1 cellular context compared by ENCODE assay signal in the genomic region with DNA sequence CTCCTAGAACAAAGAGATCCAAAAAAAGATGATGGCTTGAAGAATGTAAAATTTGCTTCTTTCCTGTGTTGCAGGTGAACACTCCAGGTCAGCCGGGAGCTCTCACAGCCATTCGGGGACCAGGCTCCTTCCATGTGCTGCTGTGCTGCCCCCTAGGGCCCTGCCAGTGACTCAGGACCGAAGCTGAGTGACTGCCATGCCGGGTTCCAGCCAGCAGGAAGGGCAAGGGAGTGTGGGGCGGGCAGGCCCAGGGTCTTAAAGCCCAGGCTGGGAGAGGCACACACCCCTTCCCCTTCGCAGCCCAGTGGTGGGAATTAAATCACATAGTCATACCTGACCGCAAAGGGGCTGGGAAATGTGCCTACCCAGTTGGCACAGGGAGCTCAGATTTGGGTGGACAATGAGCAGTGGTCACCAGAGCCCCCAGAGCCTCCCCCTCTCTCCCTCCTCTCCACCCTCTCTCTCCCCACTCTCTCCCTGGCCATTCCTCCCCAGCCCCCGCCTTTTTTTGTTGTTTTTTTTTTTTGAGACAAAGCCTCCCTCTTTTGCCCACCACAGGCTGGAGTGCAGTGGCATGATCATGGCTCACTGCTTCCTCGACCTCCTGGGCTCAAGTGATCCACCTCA.
TF ChIP-seq lines count a peak whose summit lies in the region.

No MANE protein-coding gene starts in this region.

TF ChIP-seq in HepG2, 621 proteins besides CTCF, POLR2A, EP300 and RAD21 (continued from another document and continues in another):
- TF ChIP-seq, protein P1, sequence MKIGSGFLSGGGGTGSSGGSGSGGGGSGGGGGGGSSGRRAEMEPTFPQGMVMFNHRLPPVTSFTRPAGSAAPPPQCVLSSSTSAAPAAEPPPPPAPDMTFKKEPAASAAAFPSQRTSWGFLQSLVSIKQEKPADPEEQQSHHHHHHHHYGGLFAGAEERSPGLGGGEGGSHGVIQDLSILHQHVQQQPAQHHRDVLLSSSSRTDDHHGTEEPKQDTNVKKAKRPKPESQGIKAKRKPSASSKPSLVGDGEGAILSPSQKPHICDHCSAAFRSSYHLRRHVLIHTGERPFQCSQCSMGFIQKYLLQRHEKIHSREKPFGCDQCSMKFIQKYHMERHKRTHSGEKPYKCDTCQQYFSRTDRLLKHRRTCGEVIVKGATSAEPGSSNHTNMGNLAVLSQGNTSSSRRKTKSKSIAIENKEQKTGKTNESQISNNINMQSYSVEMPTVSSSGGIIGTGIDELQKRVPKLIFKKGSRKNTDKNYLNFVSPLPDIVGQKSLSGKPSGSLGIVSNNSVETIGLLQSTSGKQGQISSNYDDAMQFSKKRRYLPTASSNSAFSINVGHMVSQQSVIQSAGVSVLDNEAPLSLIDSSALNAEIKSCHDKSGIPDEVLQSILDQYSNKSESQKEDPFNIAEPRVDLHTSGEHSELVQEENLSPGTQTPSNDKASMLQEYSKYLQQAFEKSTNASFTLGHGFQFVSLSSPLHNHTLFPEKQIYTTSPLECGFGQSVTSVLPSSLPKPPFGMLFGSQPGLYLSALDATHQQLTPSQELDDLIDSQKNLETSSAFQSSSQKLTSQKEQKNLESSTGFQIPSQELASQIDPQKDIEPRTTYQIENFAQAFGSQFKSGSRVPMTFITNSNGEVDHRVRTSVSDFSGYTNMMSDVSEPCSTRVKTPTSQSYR (CRISPR knock-in tag; IDR thresholded peaks at IDR 0.05; ENCODE audit: borderline replicate concordance): peak; percentile 63; the same call in 1 of the 2 replicates
- TF ChIP-seq ZNF7 (CRISPR knock-in tag; IDR thresholded peaks at IDR 0.05) (no peak), REXO4 (CRISPR knock-in tag; IDR thresholded peaks at IDR 0.05; ENCODE audit: borderline replicate concordance) (no peak), REPIN1 (CRISPR knock-in tag; IDR thresholded peaks at IDR 0.05; ENCODE audit: borderline replicate concordance, low read depth) (peak; percentile 89; the same call in 1 of the 2 replicates), FOXO1 (CRISPR knock-in tag; IDR thresholded peaks at IDR 0.05) (peak; percentile 77), ZNF510 (CRISPR knock-in tag; IDR thresholded peaks at IDR 0.05; ENCODE audit: low read depth) (no peak; the same call in 1 of the 2 replicates), AHR (CRISPR knock-in tag; IDR thresholded peaks at IDR 0.05) (0 out of 2 replicates have a peak, but pooled peaks have one; percentile 22), ZNF10 (CRISPR knock-in tag; IDR thresholded peaks at IDR 0.05; ENCODE audit: borderline replicate concordance, low read depth) (no peak), ZNF749 (CRISPR knock-in tag; IDR thresholded peaks at IDR 0.05; ENCODE audit: borderline replicate concordance) (no peak), ZNF160 (CRISPR knock-in tag; IDR thresholded peaks at IDR 0.05) (no peak), ARNT2 (CRISPR knock-in tag; IDR thresholded peaks at IDR 0.05; ENCODE audit: low read depth) (peak; percentile 59; the same call in 1 of the 2 replicates), PTBP1 (IDR thresholded peaks at IDR 0.05; ENCODE audit: low read depth, low read length, poor library complexity, severe bottlenecking) (peak; percentile 52), FOXK2 (IDR thresholded peaks at IDR 0.05) (no peak), FOSL2 (CRISPR knock-in tag; IDR thresholded peaks at IDR 0.05) (peak; percentile 87), PHF20 (CRISPR knock-in tag; IDR thresholded peaks at IDR 0.05) (no peak; the same call in 1 of the 2 replicates), PRPF4 (IDR thresholded peaks at IDR 0.05; ENCODE audit: low read depth, low read length, poor library complexity, severe bottlenecking) (no peak), ZNF709 (CRISPR knock-in tag; IDR thresholded peaks at IDR 0.05) (0 out of 2 replicates have a peak, but pooled peaks have one; percentile 58), SCMH1 (CRISPR knock-in tag; IDR thresholded peaks at IDR 0.05; ENCODE audit: borderline replicate concordance) (no peak), KLF15 (CRISPR knock-in tag; IDR thresholded peaks at IDR 0.05; ENCODE audit: borderline replicate concordance) (no peak), MTF2 (CRISPR knock-in tag; IDR thresholded peaks at IDR 0.05; ENCODE audit: borderline replicate concordance) (no peak), NFYC (CRISPR knock-in tag; IDR thresholded peaks at IDR 0.05) (no peak)
- TF ChIP-seq, protein P2, sequence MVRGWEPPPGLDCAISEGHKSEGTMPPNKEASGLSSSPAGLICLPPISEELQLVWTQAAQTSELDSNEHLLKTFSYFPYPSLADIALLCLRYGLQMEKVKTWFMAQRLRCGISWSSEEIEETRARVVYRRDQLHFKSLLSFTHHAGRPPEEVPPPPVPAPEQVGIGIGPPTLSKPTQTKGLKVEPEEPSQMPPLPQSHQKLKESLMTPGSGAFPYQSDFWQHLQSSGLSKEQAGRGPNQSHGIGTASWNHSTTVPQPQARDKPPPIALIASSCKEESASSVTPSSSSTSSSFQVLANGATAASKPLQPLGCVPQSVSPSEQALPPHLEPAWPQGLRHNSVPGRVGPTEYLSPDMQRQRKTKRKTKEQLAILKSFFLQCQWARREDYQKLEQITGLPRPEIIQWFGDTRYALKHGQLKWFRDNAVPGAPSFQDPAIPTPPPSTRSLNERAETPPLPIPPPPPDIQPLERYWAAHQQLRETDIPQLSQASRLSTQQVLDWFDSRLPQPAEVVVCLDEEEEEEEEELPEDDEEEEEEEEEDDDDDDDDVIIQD (CRISPR knock-in tag; IDR thresholded peaks at IDR 0.05; ENCODE audit: low read depth): peak; percentile 83
- TF ChIP-seq, protein P3, sequence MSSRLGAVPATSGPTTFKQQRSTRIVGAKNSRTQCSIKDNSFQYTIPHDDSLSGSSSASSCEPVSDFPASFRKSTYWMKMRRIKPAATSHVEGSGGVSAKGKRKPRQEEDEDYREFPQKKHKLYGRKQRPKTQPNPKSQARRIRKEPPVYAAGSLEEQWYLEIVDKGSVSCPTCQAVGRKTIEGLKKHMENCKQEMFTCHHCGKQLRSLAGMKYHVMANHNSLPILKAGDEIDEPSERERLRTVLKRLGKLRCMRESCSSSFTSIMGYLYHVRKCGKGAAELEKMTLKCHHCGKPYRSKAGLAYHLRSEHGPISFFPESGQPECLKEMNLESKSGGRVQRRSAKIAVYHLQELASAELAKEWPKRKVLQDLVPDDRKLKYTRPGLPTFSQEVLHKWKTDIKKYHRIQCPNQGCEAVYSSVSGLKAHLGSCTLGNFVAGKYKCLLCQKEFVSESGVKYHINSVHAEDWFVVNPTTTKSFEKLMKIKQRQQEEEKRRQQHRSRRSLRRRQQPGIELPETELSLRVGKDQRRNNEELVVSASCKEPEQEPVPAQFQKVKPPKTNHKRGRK (CRISPR knock-in tag; IDR thresholded peaks at IDR 0.05): no peak
- TF ChIP-seq, protein P4, sequence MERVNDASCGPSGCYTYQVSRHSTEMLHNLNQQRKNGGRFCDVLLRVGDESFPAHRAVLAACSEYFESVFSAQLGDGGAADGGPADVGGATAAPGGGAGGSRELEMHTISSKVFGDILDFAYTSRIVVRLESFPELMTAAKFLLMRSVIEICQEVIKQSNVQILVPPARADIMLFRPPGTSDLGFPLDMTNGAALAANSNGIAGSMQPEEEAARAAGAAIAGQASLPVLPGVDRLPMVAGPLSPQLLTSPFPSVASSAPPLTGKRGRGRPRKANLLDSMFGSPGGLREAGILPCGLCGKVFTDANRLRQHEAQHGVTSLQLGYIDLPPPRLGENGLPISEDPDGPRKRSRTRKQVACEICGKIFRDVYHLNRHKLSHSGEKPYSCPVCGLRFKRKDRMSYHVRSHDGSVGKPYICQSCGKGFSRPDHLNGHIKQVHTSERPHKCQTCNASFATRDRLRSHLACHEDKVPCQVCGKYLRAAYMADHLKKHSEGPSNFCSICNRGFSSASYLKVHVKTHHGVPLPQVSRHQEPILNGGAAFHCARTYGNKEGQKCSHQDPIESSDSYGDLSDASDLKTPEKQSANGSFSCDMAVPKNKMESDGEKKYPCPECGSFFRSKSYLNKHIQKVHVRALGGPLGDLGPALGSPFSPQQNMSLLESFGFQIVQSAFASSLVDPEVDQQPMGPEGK (CRISPR knock-in tag; IDR thresholded peaks at IDR 0.05): peak; percentile 83
- TF ChIP-seq, protein P5, sequence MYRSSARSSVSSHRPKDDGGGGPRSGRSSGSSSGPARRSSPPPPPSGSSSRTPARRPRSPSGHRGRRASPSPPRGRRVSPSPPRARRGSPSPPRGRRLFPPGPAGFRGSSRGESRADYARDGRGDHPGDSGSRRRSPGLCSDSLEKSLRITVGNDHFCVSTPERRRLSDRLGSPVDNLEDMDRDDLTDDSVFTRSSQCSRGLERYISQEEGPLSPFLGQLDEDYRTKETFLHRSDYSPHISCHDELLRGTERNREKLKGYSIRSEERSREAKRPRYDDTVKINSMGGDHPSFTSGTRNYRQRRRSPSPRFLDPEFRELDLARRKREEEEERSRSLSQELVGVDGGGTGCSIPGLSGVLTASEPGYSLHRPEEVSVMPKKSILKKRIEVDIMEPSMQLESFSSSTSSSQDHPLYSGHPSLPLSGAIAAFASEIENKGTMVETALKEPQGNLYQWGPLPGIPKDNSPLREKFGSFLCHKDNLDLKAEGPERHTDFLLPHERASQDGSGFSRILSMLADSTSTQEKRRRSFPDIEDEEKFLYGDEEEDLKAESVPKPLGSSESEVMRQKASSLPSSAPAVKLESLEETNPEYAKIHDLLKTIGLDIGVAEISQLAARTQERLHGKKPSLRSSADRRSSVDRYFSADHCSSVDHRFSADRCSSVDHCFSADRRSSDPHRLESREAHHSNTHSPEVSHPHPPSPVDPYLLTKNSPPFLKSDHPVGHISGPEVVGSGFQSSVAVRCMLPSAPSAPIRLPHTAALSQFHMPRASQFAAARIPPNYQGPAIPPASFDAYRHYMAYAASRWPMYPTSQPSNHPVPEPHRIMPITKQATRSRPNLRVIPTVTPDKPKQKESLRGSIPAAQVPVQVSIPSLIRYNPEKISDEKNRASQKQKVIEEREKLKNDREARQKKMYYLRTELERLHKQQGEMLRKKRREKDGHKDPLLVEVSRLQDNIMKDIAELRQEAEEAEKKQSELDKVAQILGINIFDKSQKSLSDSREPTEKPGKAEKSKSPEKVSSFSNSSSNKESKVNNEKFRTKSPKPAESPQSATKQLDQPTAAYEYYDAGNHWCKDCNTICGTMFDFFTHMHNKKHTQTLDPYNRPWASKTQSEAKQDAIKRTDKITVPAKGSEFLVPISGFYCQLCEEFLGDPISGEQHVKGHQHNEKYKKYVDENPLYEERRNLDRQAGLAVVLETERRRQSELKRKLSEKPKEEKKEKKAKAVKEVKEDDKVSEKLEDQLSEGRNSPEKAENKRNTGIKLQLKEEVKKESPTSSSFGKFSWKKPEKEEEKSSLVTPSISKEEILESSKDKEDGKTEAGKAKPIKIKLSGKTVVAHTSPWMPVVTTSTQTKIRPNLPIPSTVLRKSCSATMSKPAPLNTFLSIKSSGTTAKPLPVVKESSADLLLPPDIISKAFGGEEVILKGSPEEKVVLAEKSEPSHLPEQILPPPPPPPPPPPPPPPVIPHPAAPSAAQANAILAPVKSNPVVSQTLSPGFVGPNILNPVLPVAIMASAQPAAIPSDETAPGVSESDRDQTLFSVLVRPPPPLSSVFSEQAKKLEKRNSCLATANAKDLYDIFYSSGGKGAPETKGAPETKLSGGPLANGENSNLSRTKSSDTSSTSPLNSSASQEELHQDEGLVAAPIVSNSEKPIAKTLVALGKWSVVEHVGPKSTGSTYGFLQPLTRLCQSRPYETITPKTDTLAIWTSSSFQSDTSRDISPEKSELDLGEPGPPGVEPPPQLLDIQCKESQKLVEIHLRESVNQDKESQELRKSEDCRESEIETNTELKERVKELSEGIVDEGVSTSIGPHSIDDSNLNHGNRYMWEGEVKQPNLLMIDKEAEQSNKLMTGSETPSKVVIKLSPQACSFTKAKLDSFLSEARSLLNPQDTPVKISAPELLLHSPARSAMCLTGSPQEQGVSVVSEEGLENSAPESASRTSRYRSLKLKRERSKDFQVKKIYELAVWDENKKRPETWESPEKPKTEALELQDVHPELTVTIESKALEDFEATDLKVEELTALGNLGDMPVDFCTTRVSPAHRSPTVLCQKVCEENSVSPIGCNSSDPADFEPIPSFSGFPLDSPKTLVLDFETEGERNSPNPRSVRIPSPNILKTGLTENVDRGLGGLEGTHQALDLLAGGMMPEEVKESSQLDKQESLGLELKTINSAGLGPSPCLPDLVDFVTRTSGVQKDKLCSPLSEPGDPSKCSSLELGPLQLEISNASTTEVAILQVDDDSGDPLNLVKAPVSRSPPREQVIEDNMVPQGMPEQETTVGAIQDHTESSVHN (CRISPR knock-in tag; IDR thresholded peaks at IDR 0.05): no peak
- TF ChIP-seq, protein P6, sequence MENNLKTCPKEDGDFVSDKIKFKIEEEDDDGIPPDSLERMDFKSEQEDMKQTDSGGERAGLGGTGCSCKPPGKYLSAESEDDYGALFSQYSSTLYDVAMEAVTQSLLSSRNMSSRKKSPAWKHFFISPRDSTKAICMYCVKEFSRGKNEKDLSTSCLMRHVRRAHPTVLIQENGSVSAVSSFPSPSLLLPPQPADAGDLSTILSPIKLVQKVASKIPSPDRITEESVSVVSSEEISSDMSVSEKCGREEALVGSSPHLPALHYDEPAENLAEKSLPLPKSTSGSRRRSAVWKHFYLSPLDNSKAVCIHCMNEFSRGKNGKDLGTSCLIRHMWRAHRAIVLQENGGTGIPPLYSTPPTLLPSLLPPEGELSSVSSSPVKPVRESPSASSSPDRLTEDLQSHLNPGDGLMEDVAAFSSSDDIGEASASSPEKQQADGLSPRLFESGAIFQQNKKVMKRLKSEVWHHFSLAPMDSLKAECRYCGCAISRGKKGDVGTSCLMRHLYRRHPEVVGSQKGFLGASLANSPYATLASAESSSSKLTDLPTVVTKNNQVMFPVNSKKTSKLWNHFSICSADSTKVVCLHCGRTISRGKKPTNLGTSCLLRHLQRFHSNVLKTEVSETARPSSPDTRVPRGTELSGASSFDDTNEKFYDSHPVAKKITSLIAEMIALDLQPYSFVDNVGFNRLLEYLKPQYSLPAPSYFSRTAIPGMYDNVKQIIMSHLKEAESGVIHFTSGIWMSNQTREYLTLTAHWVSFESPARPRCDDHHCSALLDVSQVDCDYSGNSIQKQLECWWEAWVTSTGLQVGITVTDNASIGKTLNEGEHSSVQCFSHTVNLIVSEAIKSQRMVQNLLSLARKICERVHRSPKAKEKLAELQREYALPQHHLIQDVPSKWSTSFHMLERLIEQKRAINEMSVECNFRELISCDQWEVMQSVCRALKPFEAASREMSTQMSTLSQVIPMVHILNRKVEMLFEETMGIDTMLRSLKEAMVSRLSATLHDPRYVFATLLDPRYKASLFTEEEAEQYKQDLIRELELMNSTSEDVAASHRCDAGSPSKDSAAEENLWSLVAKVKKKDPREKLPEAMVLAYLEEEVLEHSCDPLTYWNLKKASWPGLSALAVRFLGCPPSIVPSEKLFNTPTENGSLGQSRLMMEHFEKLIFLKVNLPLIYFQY (CRISPR knock-in tag; IDR thresholded peaks at IDR 0.05; ENCODE audit: borderline replicate concordance): peak; percentile 85
- TF ChIP-seq, protein P7, sequence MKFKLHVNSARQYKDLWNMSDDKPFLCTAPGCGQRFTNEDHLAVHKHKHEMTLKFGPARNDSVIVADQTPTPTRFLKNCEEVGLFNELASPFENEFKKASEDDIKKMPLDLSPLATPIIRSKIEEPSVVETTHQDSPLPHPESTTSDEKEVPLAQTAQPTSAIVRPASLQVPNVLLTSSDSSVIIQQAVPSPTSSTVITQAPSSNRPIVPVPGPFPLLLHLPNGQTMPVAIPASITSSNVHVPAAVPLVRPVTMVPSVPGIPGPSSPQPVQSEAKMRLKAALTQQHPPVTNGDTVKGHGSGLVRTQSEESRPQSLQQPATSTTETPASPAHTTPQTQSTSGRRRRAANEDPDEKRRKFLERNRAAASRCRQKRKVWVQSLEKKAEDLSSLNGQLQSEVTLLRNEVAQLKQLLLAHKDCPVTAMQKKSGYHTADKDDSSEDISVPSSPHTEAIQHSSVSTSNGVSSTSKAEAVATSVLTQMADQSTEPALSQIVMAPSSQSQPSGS (CRISPR knock-in tag; IDR thresholded peaks at IDR 0.05): peak; percentile 84
